18 cellular contexts compared by ENCODE assay signal in the genomic region with DNA sequence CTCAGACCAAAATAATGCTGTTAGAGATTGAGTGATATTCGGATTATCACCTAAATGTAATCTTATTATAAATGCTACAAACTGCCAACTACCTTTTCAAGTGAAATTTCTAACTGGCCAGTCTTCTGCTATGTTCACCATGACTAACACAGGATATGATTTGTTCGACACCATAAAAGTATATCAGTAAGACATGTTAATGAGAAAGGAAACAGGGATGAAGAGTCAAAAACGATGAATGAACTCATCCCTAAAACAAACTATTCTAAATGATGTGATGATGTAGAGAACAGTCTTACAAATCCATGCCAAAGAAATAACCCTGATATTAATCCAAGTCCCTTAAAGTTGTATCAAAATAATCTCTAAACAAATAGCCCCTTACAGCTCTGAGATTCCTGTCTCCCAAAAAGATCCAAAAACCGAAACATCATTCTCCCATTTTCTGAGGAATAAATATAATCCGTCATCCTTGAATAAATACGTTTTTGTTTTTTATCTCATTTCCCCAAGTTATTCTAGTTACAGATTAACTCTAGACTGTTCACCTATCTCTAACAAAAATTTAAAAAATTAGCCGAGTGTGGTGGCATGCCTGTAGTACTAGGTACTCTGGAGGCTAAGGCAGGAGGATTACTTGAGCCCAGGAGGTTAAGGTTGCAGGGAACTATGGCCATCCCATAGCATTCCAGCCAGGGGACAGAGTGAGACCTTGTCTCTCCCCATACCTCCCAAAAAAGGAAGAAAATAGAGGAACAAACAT. TPM values are rescaled to one million over a fixed set of nuclear protein-coding genes. Genes with fewer than 3 reads are reported as not detected.
A peak's percentile ranks its signal among the peaks of the same experiment; 100 is the strongest.
DNase-seq lines count a peak whose midpoint lies in the region; ATAC-seq and TF ChIP-seq lines count a peak whose summit lies in the region.
"Had no signal": no experiment of that assay in that cellular context is flagged by ENCODE, and none has a peak within 500 bp of the region (broad histone marks: within the 10 kb centered on the region; RNA-seq: fewer than 3 reads in every experiment).

No MANE protein-coding gene starts in this region.

- H3K4me3 ChIP-seq in RWPE2 (ENCODE audit: severe bottlenecking) = no peak overlapping the region
- no peak overlapping the region for H3K4me3 ChIP-seq in smooth muscle cell
- H3K4me3 ChIP-seq: dorsolateral prefrontal cortex, PC-9, uterus had no signal

- H3K27me3 ChIP-seq in RWPE2 (ENCODE audit: insufficient read depth, poor library complexity, severe bottlenecking) (no peaks in the 10 kb centered on the region), smooth muscle cell (ENCODE audit: low read depth) (no peaks in the 10 kb centered on the region)
- H3K27me3 ChIP-seq: dorsolateral prefrontal cortex, uterus had no signal

- H3K36me3 ChIP-seq in RWPE2 (ENCODE audit: low read depth) = peaks cover 16% of the 10 kb centered on the region; the same call in 1 of the 2 replicates
- no peaks in the 10 kb centered on the region for H3K36me3 ChIP-seq in smooth muscle cell (ENCODE audit: low read depth)
- H3K36me3 ChIP-seq: uterus had no signal

- H3K4me1 Mint-ChIP-seq in stimulated activated naive CD8-positive, alpha-beta T cell treated with anti-CD3 and anti-CD28 coated beads, Interleukin-15, amount 100 ng/mL, for 72 hours = peaks cover 91% of the 10 kb centered on the region

- H4K20me1 ChIP-seq in smooth muscle cell (ENCODE audit: low read depth) = peaks cover 100% of the 10 kb centered on the region

- H3K9me3 Mint-ChIP-seq in stimulated activated naive CD8-positive, alpha-beta T cell treated with anti-CD3 and anti-CD28 coated beads, Interleukin-15, amount 100 ng/mL, for 72 hours = no peaks in the 10 kb centered on the region
- H3K9me3 Mint-ChIP-seq: HFFc6 had no signal

- H3K27ac ChIP-seq in RWPE2 (ENCODE audit: poor library complexity, severe bottlenecking) (no peak overlapping the region), smooth muscle cell (ENCODE audit: low read depth) (no peak overlapping the region)
- H3K27ac ChIP-seq: dorsolateral prefrontal cortex, PC-9, uterus had no signal

- H3K27ac Mint-ChIP-seq in stimulated activated naive CD8-positive, alpha-beta T cell treated with anti-CD3 and anti-CD28 coated beads, Interleukin-15, amount 100 ng/mL, for 72 hours = no peak overlapping the region
- H3K27ac Mint-ChIP-seq: HFFc6 had no signal

- H3K9ac ChIP-seq in smooth muscle cell (ENCODE audit: low read depth) = no peak overlapping the region

- no peaks in the 10 kb centered on the region for H3K27me3 Mint-ChIP-seq in stimulated activated naive CD8-positive, alpha-beta T cell treated with anti-CD3 and anti-CD28 coated beads, Interleukin-15, amount 100 ng/mL, for 72 hours

- H3K4me3 Mint-ChIP-seq in stimulated activated naive CD8-positive, alpha-beta T cell treated with anti-CD3 and anti-CD28 coated beads, Interleukin-15, amount 100 ng/mL, for 72 hours = no peak overlapping the region
- H3K4me3 Mint-ChIP-seq: HFFc6 had no signal

- H3K4me1 ChIP-seq in RWPE2 (ENCODE audit: insufficient read depth, poor library complexity, severe bottlenecking) (peaks cover 7% of the 10 kb centered on the region), smooth muscle cell (ENCODE audit: low read depth) (no peaks in the 10 kb centered on the region)

- in situ Hi-C loops in GM13977 (cut with MboI; ENCODE audit: low pct_unique_long_range_greater_than_20kb, low sequenced_read_pairs, unreplicated experiment) = no loop called here

- no peak for DNase-seq in stimulated activated naive CD8-positive, alpha-beta T cell treated with anti-CD3 and anti-CD28 coated beads, Interleukin-15, Interleukin-2, amounts not matched to agents 100 U/mL and 50 U/mL, for 24 hours
- no peak for DNase-seq in stimulated activated naive CD8-positive, alpha-beta T cell treated with anti-CD3 and anti-CD28 coated beads, Interleukin-15, amount 100 ng/mL, for 72 hours
- DNase-seq in RWPE2 (ENCODE audit: low spot score) (no peak), kidney tubule cell (ENCODE audit: low spot score) (peak; percentile 66), GM13977 (ENCODE audit: low spot score) (no peak), smooth muscle cell (lab: John Stamatoyannopoulos, UW; ENCODE audit: unreplicated experiment) (no peak)
- DNase-seq in stimulated activated naive CD4-positive, alpha-beta T cell treated with Interleukin-2 at 50 U/mL for 16 hours (lab: John Stamatoyannopoulos, UW) = no peak
- DNase-seq: activated CD4-positive, alpha-beta T cell treated with anti-CD3 and anti-CD28 coated beads for 1 hour; COR-L47; dorsolateral prefrontal cortex; HFFc6; left ventricle myocardium superior; NCI-H1105 treated with DMSO at 0.1 percent for 48 hours; NCI-H69; PC-9; uterus had no signal

- H3K4me2 ChIP-seq in smooth muscle cell = no peak overlapping the region
- H3K4me2 ChIP-seq: PC-9 had no signal

- H3K79me2 ChIP-seq in smooth muscle cell (ENCODE audit: low read depth) = peaks cover 100% of the 10 kb centered on the region

- peak; percentile 55 for ATAC-seq in stimulated activated naive CD8-positive, alpha-beta T cell treated with anti-CD3 and anti-CD28 coated beads, Interleukin-15, Interleukin-2, amounts not matched to agents 100 U/mL and 50 U/mL, for 24 hours
- no peak for ATAC-seq in stimulated activated naive CD8-positive, alpha-beta T cell treated with anti-CD3 and anti-CD28 coated beads, Interleukin-15, amount 100 ng/mL, for 72 hours
- ATAC-seq in RWPE2 (ENCODE audit: low read depth) (peak; percentile 49; the same call in 2 of the 3 replicates), GM18867 (IDR thresholded peaks at IDR 0.05; ENCODE audit: unreplicated experiment) (no peak)
- ATAC-seq: sciatic nerve had no signal

- H3K9me3 ChIP-seq in RWPE2 (ENCODE audit: severe bottlenecking) = no peaks in the 10 kb centered on the region
- H3K9me3 ChIP-seq in smooth muscle cell (replicated peaks; ENCODE audit: low read depth) = no peaks in the 10 kb centered on the region
- H3K9me3 ChIP-seq: uterus had no signal

- 83% methylated on average over 7 of the region's 7 CpGs for WGBS in smooth muscle cell (ENCODE audit: low lambda C conversion rate)

- peaks cover 5% of the 10 kb centered on the region for H3F3A ChIP-seq in smooth muscle cell (ENCODE audit: low read depth)

- H2AFZ ChIP-seq in smooth muscle cell (ENCODE audit: low read depth) = no peak overlapping the region
- H2AFZ ChIP-seq: PC-9 had no signal

- TF ChIP-seq CTCF in RWPE2 (IDR thresholded peaks at IDR 0.05; ENCODE audit: poor library complexity, severe bottlenecking) (no peak), GM13977 (IDR thresholded peaks at IDR 0.05; ENCODE audit: extremely low read depth, insufficient read depth, missing control alignments) (no peak), smooth muscle cell (IDR thresholded peaks at IDR 0.05; ENCODE audit: borderline replicate concordance, insufficient read depth, poor library complexity, severe bottlenecking) (no peak)

RNA-seq across cellular contexts. Expression of gene SCAF11, which starts 9.1 kb away (rescaled TPM):
- total RNA-seq in smooth muscle cell = 99.5 and 112 TPM in 2 replicates
- 33.2 and 54.2 TPM in 2 replicates for polyA plus RNA-seq in smooth muscle cell

Comparison
In these comparisons a context has a peak if more than half of its experiments do, and no peak if none do; other contexts are left out.
1. ATAC-seq: peak in stimulated activated naive CD8-positive, alpha-beta T cell treated with anti-CD3 and anti-CD28 coated beads, Interleukin-15, Interleukin-2, amounts not matched to agents 100 U/mL and 50 U/mL, for 24 hours (single experiment) and RWPE2 (single experiment); none in stimulated activated naive CD8-positive, alpha-beta T cell treated with anti-CD3 and anti-CD28 coated beads, Interleukin-15, amount 100 ng/mL, for 72 hours (single experiment) and GM18867 (single experiment).